Comparison of ENCODE assay signal across 17 cellular contexts in genomic region chr6:35945650-35946025, GRCh38.
"Had no signal": no experiment of that assay in that cellular context is flagged by ENCODE, and none has a peak within 500 bp of the region (broad histone marks: within the 10 kb centered on the region; RNA-seq: fewer than 3 reads in every experiment).

No MANE protein-coding gene starts in this region.

- H3K9me3 ChIP-seq: lower lobe of right lung, neutrophil, pancreas, thoracic aorta, upper lobe of left lung had no signal

- H3K79me2 ChIP-seq: hepatocyte had no signal

- H3K27ac ChIP-seq: brain microvascular endothelial cell, coronary artery, hepatocyte, lower lobe of right lung, neutrophil, pancreas, thoracic aorta, upper lobe of left lung had no signal

- H3K4me1 ChIP-seq: lower lobe of right lung, pancreas, upper lobe of left lung had no signal

- H3K4me3 ChIP-seq: coronary artery, hepatocyte, lower lobe of right lung, pancreas, thoracic aorta, upper lobe of left lung had no signal

- H3K36me3 ChIP-seq: brain microvascular endothelial cell, lower lobe of right lung, pancreas, thoracic aorta, upper lobe of left lung had no signal

- H3K4me2 ChIP-seq: hepatocyte had no signal

- H2AFZ ChIP-seq: hepatocyte had no signal

- DNase-seq: activated CD4-positive, alpha-beta T cell treated with anti-CD3 and anti-CD28 coated beads for 36 hours; activated CD4-positive, alpha-beta T cell treated with anti-CD3 and anti-CD28 coated beads, Interleukin-2, amount 50 U/mL, for 48 hours; activated naive CD4-positive, alpha-beta T cell; activated naive CD8-positive, alpha-beta T cell treated with anti-CD3 and anti-CD28 coated beads, Interleukin-2, amount 10 ng/mL, durations not matched to agents 7 days and 5 days; activated T-cell treated with anti-CD3 and anti-CD28 coated beads for 4 hours; anterior cingulate cortex; brain microvascular endothelial cell; lower lobe of right lung; pancreas; stimulated activated CD4-positive, alpha-beta T cell treated with anti-CD3 and anti-CD28 coated beads, Interleukin-4, amount 100 ng/mL, for 4 hours; SW 1271; T-helper 2 cell; upper lobe of left lung had no signal
